Comparison of ENCODE assay signal across 19 cellular contexts in genomic region chr2:56648802-56649201, GRCh38.
"Had no signal": no experiment of that assay in that cellular context is flagged by ENCODE, and none has a peak within 500 bp of the region (broad histone marks: within the 10 kb centered on the region; RNA-seq: fewer than 3 reads in every experiment).

No MANE protein-coding gene starts in this region.

- DNase-seq: effector memory CD4-positive, alpha-beta T cell; immature natural killer cell; kidney; left cardiac atrium; left ventricle myocardium inferior; lower lobe of right lung; natural killer cell; posterior cingulate gyrus; stimulated activated CD4-positive, alpha-beta T cell treated with anti-CD3 and anti-CD28 coated beads, Interleukin-2, amount 100 ng/mL, for 24 hours; stimulated activated naive CD4-positive, alpha-beta T cell; stomach; substantia nigra; transverse colon had no signal

- ATAC-seq: esophagus mucosa, gastroesophageal sphincter, left cardiac atrium, lower lobe of right lung, natural killer cell, sciatic nerve had no signal

- H3K9me3 Mint-ChIP-seq: mesothelial cell of epicardium, neural crest cell had no signal

- H3K4me1 Mint-ChIP-seq: immature natural killer cell, memory B cell, mesothelial cell of epicardium, natural killer cell, neural crest cell had no signal

- H3K4me3 Mint-ChIP-seq: immature natural killer cell, memory B cell, mesothelial cell of epicardium, natural killer cell, neural crest cell had no signal

- H3K36me3 Mint-ChIP-seq: immature natural killer cell, memory B cell, mesothelial cell of epicardium, natural killer cell had no signal

- H3K27me3 Mint-ChIP-seq: memory B cell had no signal

- H3K27ac Mint-ChIP-seq: immature natural killer cell, memory B cell, mesothelial cell of epicardium, natural killer cell had no signal
